Comparison of ENCODE assay signal across 8 cellular contexts in genomic region chr5:134503088-134503936, GRCh38. TPM values are rescaled to one million over a fixed set of nuclear protein-coding genes. Genes with fewer than 3 reads are reported as not detected.
DNase-seq lines count a peak whose midpoint lies in the region; ATAC-seq and TF ChIP-seq lines count a peak whose summit lies in the region.

No MANE protein-coding gene starts in this region.

- in situ Hi-C loops in astrocyte of the spinal cord (cut with HindIII; ENCODE audit: low sequenced_read_pairs), result no loop called here

- no peaks in the 10 kb centered on the region for H3K36me3 Mint-ChIP-seq in glutamatergic neuron (ENCODE audit: unreplicated experiment)

- TF ChIP-seq CTCF in AG09309 (IDR thresholded peaks at IDR 0.05; ENCODE audit: control insufficient read depth, insufficient read depth, low read depth, low read length, missing control alignments) (no peak), astrocyte of the spinal cord (IDR thresholded peaks at IDR 0.05; ENCODE audit: low read depth, low read length) (no peak), glutamatergic neuron (IDR thresholded peaks at IDR 0.05; ENCODE audit: partially characterized antibody, unreplicated experiment) (no peak)

- H3K4me3 ChIP-seq in AG09309 (ENCODE audit: control insufficient read depth, low read depth, low read length) (no peak overlapping the region), astrocyte of the spinal cord (ENCODE audit: low read depth, low read length) (no peak overlapping the region)

- H3K4me3 Mint-ChIP-seq in glutamatergic neuron (ENCODE audit: unreplicated experiment), result no peak overlapping the region

- H3K27ac Mint-ChIP-seq in glutamatergic neuron (ENCODE audit: unreplicated experiment), result no peak overlapping the region

- H3K4me1 Mint-ChIP-seq in glutamatergic neuron (ENCODE audit: low read depth, unreplicated experiment), result no peaks in the 10 kb centered on the region

- peak; percentile 94 for DNase-seq in AG09309 (ENCODE audit: low read depth)
- DNase-seq in T-helper 22 cell (ENCODE audit: low read depth), result peak; percentile 44
- peak; percentile 99 for DNase-seq in astrocyte of the spinal cord (ENCODE audit: low read depth, low spot score)
- DNase-seq in kidney glomerular epithelial cell (lab: John Stamatoyannopoulos, UW), result peak; percentile 97
- peak; percentile 41 to 62 for DNase-seq in stimulated activated CD4-positive, alpha-beta T cell treated with anti-CD3 and anti-CD28 coated beads, Interleukin-4, amount 100 ng/mL, for 4 hours
- DNase-seq in glutamatergic neuron, result no peak

- peaks cover 2% of the 10 kb centered on the region for H3K9me3 Mint-ChIP-seq in glutamatergic neuron (ENCODE audit: unreplicated experiment)

- ATAC-seq in GM19438 (IDR thresholded peaks at IDR 0.05; ENCODE audit: low read depth, unreplicated experiment) (peak; percentile 86), HG03565 (IDR thresholded peaks at IDR 0.05; ENCODE audit: unreplicated experiment) (peak; percentile 75)

- peaks cover 9% of the 10 kb centered on the region for H3K27me3 Mint-ChIP-seq in glutamatergic neuron (ENCODE audit: unreplicated experiment)

RNA-seq across cellular contexts. Expression of gene JADE2, which starts 22.2 kb away (rescaled TPM):
- total RNA-seq in glutamatergic neuron (ENCODE audit: unreplicated experiment), result 2.1 TPM
